ENCODE assay signal across 8 cellular contexts in genomic region chr14:35336171-35337073, GRCh38. TPM values are rescaled to one million over a fixed set of nuclear protein-coding genes. Genes with fewer than 3 reads are reported as not detected.
DNase-seq lines count a peak whose midpoint lies in the region; ATAC-seq lines count a peak whose summit lies in the region.

No MANE protein-coding gene starts in this region.

- 16% methylated on average over 26 of the region's 26 CpGs for WGBS in right cardiac atrium

- peak in 72 of 76 experiments; percentile 6 to 85 (median 60) for DNase-seq in HUDEP-2 (lab: John Stamatoyannopoulos, UW; ENCODE audit: unreplicated experiment in 76 of 76)
- DNase-seq in right cardiac atrium, result peak; percentile 97 to 98 (median 98)
- no peak for DNase-seq in NCI-H187 treated with DMSO at 0.1 percent for 48 hours (lab: John Stamatoyannopoulos, UW)
- DNase-seq in NCI-H2171 treated with DMSO at 0.1 percent for 48 hours (lab: John Stamatoyannopoulos, UW), result no peak
- DNase-seq in DMS53 treated with DMSO at 0.1 percent for 48 hours (lab: John Stamatoyannopoulos, UW; ENCODE audit: unreplicated experiment), result no peak

- H3K9ac ChIP-seq in rectal smooth muscle tissue (ENCODE audit: low read length), result peak overlapping the region; percentile 53

- no peaks in the 10 kb centered on the region for H3K9me3 ChIP-seq in right cardiac atrium (ENCODE audit: control insufficient read depth, low read length)

- no peaks in the 10 kb centered on the region for H3K36me3 ChIP-seq in rectal smooth muscle tissue (ENCODE audit: control insufficient read depth, insufficient read depth, low read length)

- no peak overlapping the region for H3K4me3 ChIP-seq in right cardiac atrium (ENCODE audit: low read length)
- peak overlapping the region; percentile 22 for H3K4me3 ChIP-seq in rectal smooth muscle tissue (ENCODE audit: low read length)

- H3K27ac ChIP-seq in angular gyrus (ENCODE audit: low read depth, low read length), result peak overlapping the region; percentile 65
- peak overlapping the region; percentile 92 for H3K27ac ChIP-seq in right cardiac atrium (ENCODE audit: low read length)
- H3K27ac ChIP-seq in rectal smooth muscle tissue (ENCODE audit: low read depth, low read length), result peak overlapping the region; percentile 90

- intact Hi-C loops in right cardiac atrium (cut with DNase I), result loop anchor here in 3 of 4 donors (2.0 to 5.0 kb wide), 2 partner anchors 66 kb away; partner anchors contain the start of gene NFKBIA (in 1 of the 3)

- H3K27me3 ChIP-seq in right cardiac atrium (ENCODE audit: control insufficient read depth, insufficient read depth) (no peaks in the 10 kb centered on the region), rectal smooth muscle tissue (ENCODE audit: control insufficient read depth, insufficient read depth, low read length) (no peaks in the 10 kb centered on the region)

- peak; percentile 89 to 92 for ATAC-seq in right cardiac atrium
- no peak for ATAC-seq in HG03521 (IDR thresholded peaks at IDR 0.05; ENCODE audit: unreplicated experiment)

- peaks cover 24% of the 10 kb centered on the region for H3K4me1 ChIP-seq in right cardiac atrium (ENCODE audit: control insufficient read depth, insufficient read depth, low read length)
- peaks cover 24% of the 10 kb centered on the region for H3K4me1 ChIP-seq in rectal smooth muscle tissue (ENCODE audit: control insufficient read depth, insufficient read depth, low read length)

RNA-seq across cellular contexts. Expression of gene PSMA6, which starts 44.2 kb away (rescaled TPM):
- 100 to 1,000 TPM; 149 to 175 (median 163) TPM for total RNA-seq in right cardiac atrium
- 193 TPM for polyA plus RNA-seq in right cardiac atrium

Comparison
In these comparisons a context has a peak if more than half of its experiments do, and no peak if none do; other contexts are left out.
1. DNase-seq: peak in HUDEP-2 (72 of 76) and right cardiac atrium (3 of 3); none in NCI-H187 treated with DMSO at 0.1 percent for 48 hours (single experiment), NCI-H2171 treated with DMSO at 0.1 percent for 48 hours (single experiment) and DMS53 treated with DMSO at 0.1 percent for 48 hours (single experiment).
2. Peak in every context shown above with its lines, with median percentiles within 50 percentile points of each other: H3K27ac ChIP-seq.